In genomic region chr19:49570997-49571676, GRCh38 we compare ENCODE assay signal across 8 cellular contexts. TPM values are rescaled to one million over a fixed set of nuclear protein-coding genes. Genes with fewer than 3 reads are reported as not detected.
DNase-seq lines count a peak whose midpoint lies in the region; ATAC-seq, FAIRE-seq and TF ChIP-seq lines count a peak whose summit lies in the region.

No MANE protein-coding gene starts in this region.

- POLR2A ChIA-PET in H1 (lab: Charles Lee; ENCODE audit: partially characterized antibody) = interaction anchor here (1.4 to 4.8 kb wide), 12 partner anchors 9 to 110 kb away, joined by 4 to 39 read pairs (median 8); partner anchors contain the start of genes NOSIP, PRRG2, RPS11 and RRAS

- H3K14ac ChIP-seq in H1 (ENCODE audit: insufficient read length) = no peak overlapping the region

- H3K9me3 ChIP-seq in OCI-LY1 (ENCODE audit: low read length) (no peaks in the 10 kb centered on the region), H1 (ENCODE audit: insufficient read depth in 2 of 2, low read depth in 1 of 2, low read length in 1 of 2) (no peaks in the 10 kb centered on the region), parathyroid adenoma (ENCODE audit: control insufficient read depth, low read length) (no peaks in the 10 kb centered on the region)

- no peaks in the 10 kb centered on the region for H4K20me1 ChIP-seq in OCI-LY1 (ENCODE audit: insufficient read depth, low read length)
- H4K20me1 ChIP-seq in H1 (replicated peaks in 1 of 2; ENCODE audit: control insufficient read depth in 1 of 2, insufficient read depth in 2 of 2, low read length in 2 of 2) = peaks cover 8 to 9% of the 10 kb centered on the region in 2 experiments

- TF ChIP-seq RAD21 in H1 (IDR thresholded peaks at IDR 0.05 in 1 of 2, conservative IDR thresholded peaks at IDR 0.05 in 1 of 2; ENCODE audit: low read depth in 2 of 2, low read length in 2 of 2) = 0 out of 4 replicates have a peak, but pooled peaks of 1 of the 2 experiments have one; percentile 10

- no peaks in the 10 kb centered on the region for H3K23me2 ChIP-seq in H1 (ENCODE audit: low read depth, low read length)

- H2BK5ac ChIP-seq in H1 (ENCODE audit: low read depth, low read length) = no peak overlapping the region; the same call in 1 of the 2 replicates

- 0 out of 2 replicates have a peak, but pooled peaks cover 2% of the 10 kb centered on the region for H3F3A ChIP-seq in OCI-LY1 (ENCODE audit: insufficient read depth, low read length)

- WGBS in H1 (ENCODE audit: extremely low coverage in 1 of 2, insufficient coverage in 1 of 2, insufficient read length in 1 of 2, insufficient replicate concordance in 2 of 2, low coverage in 1 of 2, low lambda C conversion rate in 2 of 2, missing lambda C conversion rate in 1 of 2), 2 experiments = 75% methylated on average over 10 of the region's 11 CpGs; no CpG with 5 or more reads in 1 of the 2 experiments

- no peak overlapping the region for H3K4me3 ChIP-seq in OCI-LY1 (ENCODE audit: low read depth, low read length, poor library complexity, severe bottlenecking)
- no peak overlapping the region for H3K4me3 ChIP-seq in H1 (ENCODE audit: extremely low read depth in 1 of 4, insufficient read depth in 2 of 4, low read depth in 3 of 4, low read length in 4 of 4)
- H3K4me3 ChIP-seq in parathyroid adenoma (ENCODE audit: low read depth, low read length) = no peak overlapping the region

- H3K27me3 ChIP-seq in OCI-LY1 (ENCODE audit: insufficient read depth, low read length) (no peaks in the 10 kb centered on the region), H1 (replicated peaks in 1 of 4; ENCODE audit: control insufficient read depth in 3 of 4, extremely low read depth in 1 of 4, insufficient read depth in 3 of 4, low read length in 3 of 4) (no peaks in the 10 kb centered on the region), parathyroid adenoma (ENCODE audit: control insufficient read depth, insufficient read depth, low read length) (no peaks in the 10 kb centered on the region)

- H3K18ac ChIP-seq in H1 (ENCODE audit: extremely low read depth, low read length) = no peak overlapping the region

- CTCF ChIA-PET in H1 (lab: Charles Lee; ENCODE audit: partially characterized antibody) = interaction anchor here (0.6 to 8.1 kb wide), 30 partner anchors 10 to 297 kb away, joined by 3 to 240 read pairs (median 5); partner anchors contain the start of genes FCGRT, FLT3LG, NOSIP and PRRG2

- peaks cover 34% of the 10 kb centered on the region for H3K4me1 ChIP-seq in OCI-LY1 (ENCODE audit: insufficient read depth, low read length, severe bottlenecking)
- peaks cover 2 to 5% (median 4%) of the 10 kb centered on the region in 4 experiments; a peak in 5 of 7 replicates for H3K4me1 ChIP-seq in H1 (replicated peaks in 1 of 4; ENCODE audit: control insufficient read depth in 3 of 4, insufficient read depth in 4 of 4, low read length in 3 of 4)
- H3K4me1 ChIP-seq in parathyroid adenoma = peaks cover 10% of the 10 kb centered on the region

- no peaks in the 10 kb centered on the region for H3K79me2 ChIP-seq in OCI-LY1 (ENCODE audit: insufficient read depth, low read length)
- H3K79me2 ChIP-seq in H1 (ENCODE audit: control insufficient read depth in 1 of 2, insufficient read depth in 2 of 2, low read length in 2 of 2) = peaks cover 0 to 37% of the 10 kb centered on the region in 2 experiments; a peak in 3 of 4 replicates
- peaks cover 49% of the 10 kb centered on the region for H3K79me2 ChIP-seq in parathyroid adenoma

- no peak overlapping the region for H2BK15ac ChIP-seq in H1 (ENCODE audit: low read length)

- H3K4me2 ChIP-seq in OCI-LY1 (ENCODE audit: low read length) = no peak overlapping the region
- no peak overlapping the region for H3K4me2 ChIP-seq in H1 (ENCODE audit: insufficient read depth in 1 of 2, low read depth in 2 of 2, low read length in 2 of 2)
- H3K4me2 ChIP-seq in parathyroid adenoma (ENCODE audit: low read length) = peak overlapping the region; percentile 16

- no peak for TF ChIP-seq EP300 in H1 (IDR thresholded peaks at IDR 0.05; ENCODE audit: borderline replicate concordance in 1 of 2, low read depth in 2 of 2, low read length in 2 of 2)

- H3K9ac ChIP-seq in OCI-LY1 (ENCODE audit: low read length) (no peak overlapping the region), H1 (replicated peaks in 1 of 4; ENCODE audit: extremely low read depth in 1 of 4, low read depth in 3 of 4, low read length in 3 of 4) (no peak overlapping the region; a peak in 1 of 7 replicates), parathyroid adenoma (no peak overlapping the region)

- H3K23ac ChIP-seq in H1 (ENCODE audit: insufficient read length) = no peak overlapping the region

- H2AFZ ChIP-seq in OCI-LY1 (ENCODE audit: low read length) = no peak overlapping the region
- no peak overlapping the region for H2AFZ ChIP-seq in H1 (ENCODE audit: low read length)
- H2AFZ ChIP-seq in parathyroid adenoma = peak overlapping the region; percentile 1

- H2BK120ac ChIP-seq in H1 (replicated peaks; ENCODE audit: low read depth, low read length) = no peak overlapping the region

- H4K8ac ChIP-seq in H1 (ENCODE audit: extremely low read depth, insufficient read depth, low read length) = no peak overlapping the region

- H4K91ac ChIP-seq in H1 (replicated peaks; ENCODE audit: insufficient read length, low read length) = no peak overlapping the region

- peaks cover 2% of the 10 kb centered on the region; the same call in 1 of the 2 replicates for H3K79me1 ChIP-seq in H1 (ENCODE audit: low read depth, low read length)

- H3K27ac ChIP-seq in OCI-LY1 (ENCODE audit: low read depth, low read length, poor library complexity, severe bottlenecking) (peak overlapping the region; percentile 52), H1 (ENCODE audit: low read depth, low read length) (no peak overlapping the region), parathyroid adenoma (peak overlapping the region; percentile 57)

- no peak for TF ChIP-seq POLR2A in H1 (IDR thresholded peaks at IDR 0.05; ENCODE audit: control extremely low read depth in 1 of 2, low read depth in 2 of 2, low read length in 2 of 2)

- H4K5ac ChIP-seq in H1 (ENCODE audit: insufficient read length, low read depth, low read length) = no peak overlapping the region

- H3K36me3 ChIP-seq in OCI-LY1 (ENCODE audit: insufficient read depth, low read length) (peaks cover 14% of the 10 kb centered on the region; the same call in 1 of the 2 replicates), H1 (ENCODE audit: control insufficient read depth in 2 of 4, insufficient read depth in 4 of 4, low read length in 3 of 4) (peaks cover 0 to 8% (median 4%) of the 10 kb centered on the region in 4 experiments; a peak in 4 of 8 replicates), parathyroid adenoma (ENCODE audit: control insufficient read depth, insufficient read depth, low read length) (no peaks in the 10 kb centered on the region)

- no peak overlapping the region for H3K56ac ChIP-seq in H1 (replicated peaks; ENCODE audit: insufficient read length, low read depth, low read length)

- no peak overlapping the region for H3K4ac ChIP-seq in H1 (replicated peaks; ENCODE audit: insufficient read length, low read depth, low read length)

- peak; percentile 37 for DNase-seq in NCI-H2107 treated with DMSO at 0.1 percent for 48 hours (lab: John Stamatoyannopoulos, UW; ENCODE audit: unreplicated experiment)
- DNase-seq in NCI-H2107 (lab: John Stamatoyannopoulos, UW) = no peak
- DNase-seq in H1 (ENCODE audit: low read depth in 1 of 2, low spot score in 2 of 2) = no peak
- no peak for DNase-seq in NCI-H146 (lab: John Stamatoyannopoulos, UW)

- H2BK20ac ChIP-seq in H1 (ENCODE audit: low read length) = no peak overlapping the region

- H2AK5ac ChIP-seq in H1 (ENCODE audit: low read depth, low read length) = no peak overlapping the region

- no peak for ATAC-seq in HG02852 (IDR thresholded peaks at IDR 0.05; ENCODE audit: unreplicated experiment)
- ATAC-seq in GM21619 (IDR thresholded peaks at IDR 0.05; ENCODE audit: unreplicated experiment) = no peak

- FAIRE-seq in H1 (lab: Jason Lieb, UNC) = no peak

- H2BK12ac ChIP-seq in H1 (ENCODE audit: low read depth, low read length) = no peak overlapping the region

- peak; percentile 41 for TF ChIP-seq CTCF in OCI-LY1 (IDR thresholded peaks at IDR 0.05; ENCODE audit: low read length)
- TF ChIP-seq CTCF in H1 (IDR thresholded peaks at IDR 0.05; ENCODE audit: control extremely low read depth in 1 of 3, insufficient read depth in 1 of 3, low read depth in 1 of 3, low read length in 3 of 3) = peak in 2 of 3 experiments; percentile 9 to 33; a peak in 2 of 4 replicates
- peak; percentile 24 for TF ChIP-seq CTCF in parathyroid adenoma (IDR thresholded peaks at IDR 0.05)

- H3K9me2 ChIP-seq in OCI-LY1 (ENCODE audit: low read depth, low read length) = no peaks in the 10 kb centered on the region

RNA-seq across cellular contexts. Expression of gene NOSIP, which starts 9.2 kb away (rescaled TPM):
- 85.1 and 93.8 TPM in 2 replicates for total RNA-seq in H1 (2021; fragmentation: NEBNext Ultra II Directional; extraction: Animal tissue kit (Norgen Biotek cat#: 25700))
- polyA plus RNA-seq in H1 (2011; rRNA removed) = 192 and 254 TPM in 2 replicates
- 176 TPM for polyA plus RNA-seq in H1 (2011; cell fraction: cytosol; rRNA removed)
- polyA plus RNA-seq in H1 (2011; cell fraction: nucleus; rRNA removed) = 194 TPM
- 110 to 131 TPM (median 125 TPM) in 4 replicates for polyA plus RNA-seq in H1 (2012, experiment 1 of 2)
- 159 TPM for polyA plus RNA-seq in H1 (2012, experiment 2 of 2)
- 52.7 TPM for polyA plus RNA-seq in H1 (2013, experiment 1 of 2)
- polyA plus RNA-seq in H1 (2013, experiment 2 of 2) = 50.1 TPM
- polyA minus RNA-seq in H1 (2011; rRNA and poly(A)+ RNA removed) = 67.6 and 81.3 TPM in 2 replicates
- 69.6 TPM for polyA minus RNA-seq in H1 (2011; cell fraction: cytosol; rRNA and poly(A)+ RNA removed)
- polyA minus RNA-seq in H1 (2011; cell fraction: nucleus; rRNA and poly(A)+ RNA removed) = 59.9 TPM

RNA-seq across cellular contexts. Expression of gene PRRG2, which starts 10.0 kb away (rescaled TPM):
- total RNA-seq in H1 (2021; fragmentation: NEBNext Ultra II Directional; extraction: Animal tissue kit (Norgen Biotek cat#: 25700)) = 4.1 and 5.7 TPM in 2 replicates
- polyA plus RNA-seq in H1 (2011; rRNA removed) = 5.6 and 6.3 TPM in 2 replicates
- polyA plus RNA-seq in H1 (2011; cell fraction: cytosol; rRNA removed) = 6.0 TPM
- 6.0 TPM for polyA plus RNA-seq in H1 (2011; cell fraction: nucleus; rRNA removed)
- polyA plus RNA-seq in H1 (2012, experiment 1 of 2) = 3.9 to 5.8 TPM (median 4.4 TPM) in 4 replicates
- 6.8 TPM for polyA plus RNA-seq in H1 (2012, experiment 2 of 2)
- polyA plus RNA-seq in H1 (2013, experiment 1 of 2) = 6.7 TPM
- 8.3 TPM for polyA plus RNA-seq in H1 (2013, experiment 2 of 2)
- 2.1 and 3.6 TPM in 2 replicates for polyA minus RNA-seq in H1 (2011; rRNA and poly(A)+ RNA removed)
- 1.9 TPM for polyA minus RNA-seq in H1 (2011; cell fraction: cytosol; rRNA and poly(A)+ RNA removed)
- polyA minus RNA-seq in H1 (2011; cell fraction: nucleus; rRNA and poly(A)+ RNA removed) = 6.6 TPM

RNA-seq across cellular contexts. Expression of gene PRR12, which starts 19.8 kb away (rescaled TPM):
- total RNA-seq in H1 (2021; fragmentation: NEBNext Ultra II Directional; extraction: Animal tissue kit (Norgen Biotek cat#: 25700)) = 59.4 and 63.8 TPM in 2 replicates
- 2.5 and 4.6 TPM in 2 replicates for polyA plus RNA-seq in H1 (2011; rRNA removed)
- polyA plus RNA-seq in H1 (2011; cell fraction: cytosol; rRNA removed) = 1.9 TPM
- 11.4 TPM for polyA plus RNA-seq in H1 (2011; cell fraction: nucleus; rRNA removed)
- polyA plus RNA-seq in H1 (2012, experiment 1 of 2) = 25.7 to 40.3 TPM (median 34.3 TPM) in 4 replicates
- 22.2 TPM for polyA plus RNA-seq in H1 (2012, experiment 2 of 2)
- polyA plus RNA-seq in H1 (2013, experiment 1 of 2) = 23.0 TPM
- 21.2 TPM for polyA plus RNA-seq in H1 (2013, experiment 2 of 2)
- polyA minus RNA-seq in H1 (2011; rRNA and poly(A)+ RNA removed) = 2.5 and 2.8 TPM in 2 replicates
- polyA minus RNA-seq in H1 (2011; cell fraction: cytosol; rRNA and poly(A)+ RNA removed) = 15.9 TPM
- 10.8 TPM for polyA minus RNA-seq in H1 (2011; cell fraction: nucleus; rRNA and poly(A)+ RNA removed)

RNA-seq across cellular contexts. Expression of gene RCN3, which starts 43.3 kb away (rescaled TPM):
- 18.9 and 19.5 TPM in 2 replicates for total RNA-seq in H1 (2021; fragmentation: NEBNext Ultra II Directional; extraction: Animal tissue kit (Norgen Biotek cat#: 25700))
- 5.8 and 9.4 TPM in 2 replicates for polyA plus RNA-seq in H1 (2011; rRNA removed)
- 4.5 TPM for polyA plus RNA-seq in H1 (2011; cell fraction: cytosol; rRNA removed)
- polyA plus RNA-seq in H1 (2011; cell fraction: nucleus; rRNA removed) = 12.0 TPM
- 7.5 to 13.8 TPM (median 11.7 TPM) in 4 replicates for polyA plus RNA-seq in H1 (2012, experiment 1 of 2)
- polyA plus RNA-seq in H1 (2012, experiment 2 of 2) = 13.0 TPM
- 24.8 TPM for polyA plus RNA-seq in H1 (2013, experiment 1 of 2)
- polyA plus RNA-seq in H1 (2013, experiment 2 of 2) = 27.4 TPM
- 0.69 and 0.83 TPM in 2 replicates for polyA minus RNA-seq in H1 (2011; rRNA and poly(A)+ RNA removed)
- 1.9 TPM for polyA minus RNA-seq in H1 (2011; cell fraction: cytosol; rRNA and poly(A)+ RNA removed)
- polyA minus RNA-seq in H1 (2011; cell fraction: nucleus; rRNA and poly(A)+ RNA removed) = 3.3 TPM

RNA-seq across cellular contexts. Expression of gene FCGRT, which starts 58.7 kb away (rescaled TPM):
- total RNA-seq in H1 (2021; fragmentation: NEBNext Ultra II Directional; extraction: Animal tissue kit (Norgen Biotek cat#: 25700)) = 43.4 and 46.5 TPM in 2 replicates
- 41.2 and 66.7 TPM in 2 replicates for polyA plus RNA-seq in H1 (2011; rRNA removed)
- 29.0 TPM for polyA plus RNA-seq in H1 (2011; cell fraction: cytosol; rRNA removed)
- 104 TPM for polyA plus RNA-seq in H1 (2011; cell fraction: nucleus; rRNA removed)
- polyA plus RNA-seq in H1 (2012, experiment 1 of 2) = 31.3 to 51.7 TPM (median 47.2 TPM) in 4 replicates
- polyA plus RNA-seq in H1 (2012, experiment 2 of 2) = 38.5 TPM
- polyA plus RNA-seq in H1 (2013, experiment 1 of 2) = 52.8 TPM
- 53.7 TPM for polyA plus RNA-seq in H1 (2013, experiment 2 of 2)
- 12.9 and 13.9 TPM in 2 replicates for polyA minus RNA-seq in H1 (2011; rRNA and poly(A)+ RNA removed)
- 15.7 TPM for polyA minus RNA-seq in H1 (2011; cell fraction: cytosol; rRNA and poly(A)+ RNA removed)
- 12.3 TPM for polyA minus RNA-seq in H1 (2011; cell fraction: nucleus; rRNA and poly(A)+ RNA removed)
